In the genomic region with DNA sequence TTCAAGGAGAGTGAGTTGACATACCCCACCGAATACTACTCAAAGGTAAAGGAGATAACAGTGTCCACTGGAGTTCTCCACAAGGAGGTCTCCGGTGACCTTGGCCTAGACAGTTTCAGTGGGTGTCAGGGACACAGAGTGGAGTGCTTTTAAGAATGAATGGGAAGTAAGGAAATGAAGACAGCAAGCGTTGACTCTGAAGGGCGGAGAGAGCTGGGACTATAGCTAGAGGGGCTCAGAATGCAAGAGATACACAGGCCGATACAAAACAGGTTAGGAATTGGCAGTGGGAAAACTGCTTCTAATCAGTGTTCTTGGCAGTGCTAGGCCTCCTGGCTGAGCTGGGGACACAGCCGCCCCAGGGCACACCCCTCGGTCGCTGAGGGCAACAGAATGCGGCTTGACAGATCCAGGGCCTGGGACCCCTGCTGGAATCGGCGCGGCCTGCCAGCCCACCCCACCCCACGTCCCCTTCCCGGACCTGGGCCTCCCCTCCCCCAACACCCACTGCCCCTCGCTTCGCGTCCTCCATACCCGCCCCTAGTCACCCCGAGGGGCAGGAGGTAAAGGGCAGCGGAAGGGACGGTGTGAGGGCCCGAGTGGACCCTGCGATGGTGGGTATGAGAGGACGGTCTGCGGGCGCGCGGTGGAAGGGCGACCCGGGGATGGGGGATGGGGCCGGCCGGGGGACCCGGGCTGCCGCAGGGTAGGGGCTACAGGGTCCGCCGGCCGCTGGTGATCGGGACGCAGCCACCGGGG, we compare ENCODE assay signal across 8 cellular contexts. TPM values are rescaled to one million over a fixed set of nuclear protein-coding genes. Genes with fewer than 3 reads are reported as not detected.
DNase-seq lines count a peak whose midpoint lies in the region; ATAC-seq and TF ChIP-seq lines count a peak whose summit lies in the region.

No MANE protein-coding gene starts in this region.

- H3K9me3 ChIP-seq in DOHH2 (ENCODE audit: control insufficient read depth, insufficient read depth, low read length) (no peaks in the 10 kb centered on the region), mucosa of stomach (ENCODE audit: control insufficient read depth, low read length) (no peaks in the 10 kb centered on the region)

- H3K27ac Mint-ChIP-seq in CD14-positive monocyte = no peak overlapping the region

- no peaks in the 10 kb centered on the region for H3K9me2 ChIP-seq in DOHH2 (replicated peaks; ENCODE audit: control insufficient read depth, low read length)

- H3K9ac ChIP-seq in mucosa of stomach (ENCODE audit: low read length) = peak overlapping the region; percentile 64

- TF ChIP-seq CTCF in DOHH2 (IDR thresholded peaks at IDR 0.05; ENCODE audit: low read depth, low read length, poor library complexity, severe bottlenecking) (no peak), dorsolateral prefrontal cortex (IDR thresholded peaks at IDR 0.05 in 54 of 56, conservative IDR thresholded peaks at IDR 0.05 in 2 of 56; ENCODE audit: low read depth in 1 of 56, partially characterized antibody in 56 of 56) (no peak), CD14-positive monocyte (IDR thresholded peaks at IDR 0.05) (no peak)

- intact Hi-C loops in dorsolateral prefrontal cortex (cut with DNase I) (loop anchor here (2.0 to 10.0 kb wide), 2 partner anchors 28 to 186 kb away; partner anchors contain the start of genes ILK (in 1 of the 2), RRP8 (in 1 of the 2) and SMPD1 (in 1 of the 2)), CD14-positive monocyte (cut with micrococcal nuclease) (no loop called here)

- peaks cover 0 to 5% of the 10 kb centered on the region in 2 donors for H3K36me3 Mint-ChIP-seq in CD14-positive monocyte

- peak overlapping the region; percentile 85 for H3K4me3 ChIP-seq in DOHH2 (ENCODE audit: low read length)
- peak overlapping the region; percentile 69 to 100 (median 93) for H3K4me3 ChIP-seq in dorsolateral prefrontal cortex
- peak overlapping the region; percentile 37 for H3K4me3 ChIP-seq in mucosa of stomach (ENCODE audit: low read length)

- peaks cover 0 to 4% (median 0%) of the 10 kb centered on the region in 7 donors for H3K9me3 Mint-ChIP-seq in CD14-positive monocyte

- ATAC-seq in HG03342 (IDR thresholded peaks at IDR 0.05; ENCODE audit: unreplicated experiment) = peak; percentile 15
- no peak for ATAC-seq in HG02623 (IDR thresholded peaks at IDR 0.05; ENCODE audit: unreplicated experiment)
- no peak for ATAC-seq in GM18502 (IDR thresholded peaks at IDR 0.05; ENCODE audit: poor library complexity, unreplicated experiment)

- peak overlapping the region; percentile 87 for H3K4me2 ChIP-seq in DOHH2 (ENCODE audit: low read length)

- H4K20me1 ChIP-seq in DOHH2 (ENCODE audit: control insufficient read depth, insufficient read depth, low read depth, low read length) = no peaks in the 10 kb centered on the region

- no peaks in the 10 kb centered on the region for H3K36me3 ChIP-seq in DOHH2 (ENCODE audit: control insufficient read depth, low read length)
- H3K36me3 ChIP-seq in mucosa of stomach (ENCODE audit: control insufficient read depth, insufficient read depth, low read length) = no peaks in the 10 kb centered on the region

- no peak overlapping the region for H3K4me3 Mint-ChIP-seq in CD14-positive monocyte

- DNase-seq in dorsolateral prefrontal cortex (peak in 1 of 10 donors; percentile 45), HuH-7.5 (ENCODE audit: low spot score) (no peak), CD14-positive monocyte (ENCODE audit: low spot score) (no peak)

- H3K4me1 Mint-ChIP-seq in CD14-positive monocyte = peaks cover 5% of the 10 kb centered on the region

- H3K79me2 ChIP-seq in DOHH2 (ENCODE audit: control insufficient read depth, low read length) = no peaks in the 10 kb centered on the region

- 0 out of 2 replicates have a peak, but pooled peaks cover 3% of the 10 kb centered on the region for H3F3A ChIP-seq in DOHH2 (ENCODE audit: control insufficient read depth, insufficient read depth)

- H3K27me3 ChIP-seq in DOHH2 (ENCODE audit: control insufficient read depth, low read length) = peaks cover 72% of the 10 kb centered on the region
- H3K27me3 ChIP-seq in dorsolateral prefrontal cortex = no peaks in the 10 kb centered on the region
- peaks cover 15% of the 10 kb centered on the region for H3K27me3 ChIP-seq in mucosa of stomach (ENCODE audit: control insufficient read depth, insufficient read depth, low read length)

- H3K27ac ChIP-seq in DOHH2 (ENCODE audit: low read depth, low read length) (no peak overlapping the region), dorsolateral prefrontal cortex (peak overlapping the region; percentile 91 to 100 (median 98))

- peaks cover 24 to 37% (median 34%) of the 10 kb centered on the region in 3 donors for H3K27me3 Mint-ChIP-seq in CD14-positive monocyte (ENCODE audit: low read depth in 3 of 3)

- H3K4me1 ChIP-seq in DOHH2 (ENCODE audit: control insufficient read depth, low read length) (peaks cover 8% of the 10 kb centered on the region), mucosa of stomach (ENCODE audit: control insufficient read depth, insufficient read depth, low read length) (peaks cover 11% of the 10 kb centered on the region)

RNA-seq across cellular contexts. Expression of gene APBB1, which starts 0.5 kb away (rescaled TPM):
- total RNA-seq in dorsolateral prefrontal cortex = 100 to 1,000 TPM; 235 to 475 (median 368) TPM
- polyA plus RNA-seq in CD14-positive monocyte = 1 to 10 TPM in 1 of 2 donors, under 1 TPM in 1; 0.85 to 2.5 TPM

RNA-seq across cellular contexts. Expression of gene HPX, which starts 22.4 kb away (rescaled TPM):
- total RNA-seq in dorsolateral prefrontal cortex = 10 to 100 TPM in 1 of 120 experiments, 1 to 10 TPM in 102, under 1 TPM in 13, not detected in 4; 0.59 to 18.6 (median 2.3) TPM
- not detected for polyA plus RNA-seq in CD14-positive monocyte

RNA-seq across cellular contexts. Expression of gene SMPD1, which starts 28.1 kb away (rescaled TPM):
- total RNA-seq in dorsolateral prefrontal cortex = 10 to 100 TPM; 37.6 to 97.6 (median 53.8) TPM
- polyA plus RNA-seq in CD14-positive monocyte = 1 to 10 TPM; 4.2 to 4.9 TPM

RNA-seq across cellular contexts. Expression of gene TRIM3, which starts 55.4 kb away (rescaled TPM):
- 10 to 100 TPM; 35.0 to 77.7 (median 55.7) TPM for total RNA-seq in dorsolateral prefrontal cortex
- 1 to 10 TPM; 1.7 to 3.3 TPM for polyA plus RNA-seq in CD14-positive monocyte

Comparison
In these comparisons a context has a peak if more than half of its experiments do, and no peak if none do; other contexts are left out.
1. H3K4me3 ChIP-seq: peak in every context shown above with its lines; median percentile 93 in dorsolateral prefrontal cortex; 85 in DOHH2; 37 in mucosa of stomach.
2. intact Hi-C loops: an anchor here in dorsolateral prefrontal cortex (2.0 to 10.0 kb wide); none called in CD14-positive monocyte.